In the genomic region with DNA sequence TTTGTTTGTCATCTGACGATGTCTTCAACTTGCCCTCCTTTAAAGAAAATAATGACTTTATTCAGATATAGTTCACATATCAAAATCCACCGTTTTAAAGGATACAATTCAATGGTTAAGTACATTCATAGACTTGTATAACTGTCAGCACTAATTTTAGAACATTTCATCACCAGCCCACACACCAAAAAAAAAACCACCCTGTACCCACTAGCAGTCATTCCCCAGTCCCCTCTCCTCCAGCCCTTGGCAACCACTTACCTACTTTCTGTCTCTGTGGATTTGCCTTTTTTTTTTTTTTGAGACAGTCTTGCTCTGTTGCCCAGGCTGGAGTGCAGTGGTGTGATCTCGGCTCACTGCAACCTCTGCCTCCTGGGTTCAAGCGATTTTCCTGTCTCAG, we compare ENCODE assay signal across 16 cellular contexts. TPM values are rescaled to one million over a fixed set of nuclear protein-coding genes. Genes with fewer than 3 reads are reported as not detected.
DNase-seq lines count a peak whose midpoint lies in the region; ATAC-seq and TF ChIP-seq lines count a peak whose summit lies in the region.
"Had no signal": no experiment of that assay in that cellular context is flagged by ENCODE, and none has a peak within 500 bp of the region (broad histone marks: within the 10 kb centered on the region; RNA-seq: fewer than 3 reads in every experiment).

No MANE protein-coding gene starts in this region.

- H4K20me1 ChIP-seq in BLaER1, result no peaks in the 10 kb centered on the region
- no peaks in the 10 kb centered on the region for H4K20me1 ChIP-seq in osteoblast (ENCODE audit: insufficient read depth, low read length)

- H2AFZ ChIP-seq in osteoblast (ENCODE audit: low read length), result no peak overlapping the region
- H2AFZ ChIP-seq: PC-9 had no signal

- CTCF ChIA-PET in HEK293 (lab: Yijun Ruan, JAX), result no interaction called here

- H3K9ac ChIP-seq in BLaER1, result no peak overlapping the region

- H3K79me2 ChIP-seq in osteoblast (ENCODE audit: insufficient read depth, low read length), result no peaks in the 10 kb centered on the region

- H3K27ac ChIP-seq in BLaER1 (no peak overlapping the region), HEK293 (ENCODE audit: extremely low read depth, low read depth, low read length) (no peak overlapping the region), osteoblast (ENCODE audit: low read depth, low read length) (no peak overlapping the region)
- H3K27ac ChIP-seq: PC-9, suprapubic skin had no signal

- H3K36me3 ChIP-seq in BLaER1 (no peaks in the 10 kb centered on the region), HEK293 (ENCODE audit: control insufficient read depth in 2 of 2, insufficient read depth in 1 of 2, low read length in 2 of 2) (no peaks in the 10 kb centered on the region), osteoblast (ENCODE audit: insufficient read depth, low read length) (no peaks in the 10 kb centered on the region)
- H3K36me3 ChIP-seq: suprapubic skin had no signal

- H3K4me2 ChIP-seq in BLaER1, result peak overlapping the region; percentile 42
- no peak overlapping the region for H3K4me2 ChIP-seq in osteoblast (ENCODE audit: insufficient read depth, low read length)
- H3K4me2 ChIP-seq: PC-9 had no signal

- H3K27me3 ChIP-seq in BLaER1 (no peaks in the 10 kb centered on the region), osteoblast (ENCODE audit: insufficient read depth, low read length) (no peaks in the 10 kb centered on the region)
- H3K27me3 ChIP-seq: suprapubic skin had no signal

- peaks cover 28% of the 10 kb centered on the region for H3K4me1 ChIP-seq in BLaER1
- H3K4me1 ChIP-seq in HEK293 (ENCODE audit: control insufficient read depth, insufficient read depth, low read length), result peaks cover 10% of the 10 kb centered on the region; the same call in 1 of the 2 replicates
- peaks cover 20% of the 10 kb centered on the region for H3K4me1 ChIP-seq in osteoblast (ENCODE audit: insufficient read depth, low read length)

- DNase-seq in SKM-1 treated with dmso at 0.1 percent for 144 hours (lab: John Stamatoyannopoulos, UW; ENCODE audit: unreplicated experiment) (peak; percentile 42), myocyte (ENCODE audit: low read depth) (peak; percentile 74), osteoblast (ENCODE audit: insufficient read length, low spot score, missing footprints) (no peak)
- DNase-seq: activated naive CD4-positive, alpha-beta T cell treated with anti-CD3 and anti-CD28 coated beads, Interleukin-2, amount 50 U/mL, for 16 hours; AML-193; H9; islet precursor cell; NCI-H2029; NCI-H510A treated with DMSO at 0.1 percent for 48 hours; PC-9; SW 1271 had no signal

- no peaks in the 10 kb centered on the region for H3K9me3 ChIP-seq in BLaER1
- H3K9me3 ChIP-seq in HEK293 (ENCODE audit: control insufficient read depth, insufficient read depth, low read depth, low read length), result no peaks in the 10 kb centered on the region
- no peaks in the 10 kb centered on the region for H3K9me3 ChIP-seq in osteoblast (ENCODE audit: low read depth, low read length)
- H3K9me3 ChIP-seq: suprapubic skin had no signal

- ATAC-seq in GM21526 (IDR thresholded peaks at IDR 0.05; ENCODE audit: low FRiP score, unreplicated experiment) (no peak), HG03354 (IDR thresholded peaks at IDR 0.05; ENCODE audit: poor library complexity, severe bottlenecking, unreplicated experiment) (no peak)

- H3K4me3 ChIP-seq in BLaER1 (no peak overlapping the region), HEK293 (ENCODE audit: low read depth, low read length) (no peak overlapping the region), osteoblast (ENCODE audit: insufficient read depth, low read length) (no peak overlapping the region)
- H3K4me3 ChIP-seq: PC-9, suprapubic skin had no signal

- TF ChIP-seq CTCF in HEK293 (tag by site-specific recombination; IDR thresholded peaks at IDR 0.05), result no peak
- no peak for TF ChIP-seq CTCF in osteoblast (IDR thresholded peaks at IDR 0.05; ENCODE audit: extremely low read depth, low read depth, low read length)

- POLR2A ChIA-PET in HEK293 (lab: Yijun Ruan, JAX), result no interaction called here

TF ChIP-seq in HEK293, 187 proteins besides CTCF, POLR2A, EP300 and RAD21:
- no peak for TF ChIP-seq ZNF843 (tag by site-specific recombination; IDR thresholded peaks at IDR 0.05)
- TF ChIP-seq ZFHX2 (tag by site-specific recombination; conservative IDR thresholded peaks at IDR 0.05), result peak; percentile 63
- TF ChIP-seq EGR2 (tag by site-specific recombination; IDR thresholded peaks at IDR 0.05; ENCODE audit: low read depth), result peak; percentile 63
- TF ChIP-seq ZNF621 (tag by site-specific recombination; IDR thresholded peaks at IDR 0.05), result no peak

RNA-seq across cellular contexts. Expression of a gene that starts 5.3 kb away (rescaled TPM):
- total RNA-seq in myocyte, result 7.3 and 10.0 TPM in 2 replicates
- 13.4 TPM for polyA plus RNA-seq in myocyte (2012)
- 10.9 and 13.8 TPM in 2 replicates for total RNA-seq in osteoblast

RNA-seq across cellular contexts. Expression of a gene that starts 26.1 kb away (rescaled TPM):
- total RNA-seq in myocyte (54.5 and 63.3 TPM in 2 replicates), osteoblast (29.5 and 30.8 TPM in 2 replicates)
- 30.4 TPM for polyA plus RNA-seq in myocyte (2012)

RNA-seq across cellular contexts. Expression of a gene that starts 40.6 kb away (rescaled TPM):
- total RNA-seq in myocyte, result 34.3 and 35.4 TPM in 2 replicates
- polyA plus RNA-seq in myocyte (2012), result 46.3 TPM
- total RNA-seq in osteoblast, result 31.5 and 35.8 TPM in 2 replicates
